ENCODE assay signal across 27 cellular contexts in genomic region chr6:43033874-43034273, GRCh38. TPM values are rescaled to one million over a fixed set of nuclear protein-coding genes. Genes with fewer than 3 reads are reported as not detected.
DNase-seq lines count a peak whose midpoint lies in the region; ATAC-seq and TF ChIP-seq lines count a peak whose summit lies in the region.
"Had no signal": no experiment of that assay in that cellular context is flagged by ENCODE, and none has a peak within 500 bp of the region (broad histone marks: within the 10 kb centered on the region; RNA-seq: fewer than 3 reads in every experiment).

No MANE protein-coding gene starts in this region.

- no peak for ATAC-seq in activated CD8-positive, alpha-beta T cell treated with anti-CD3 and anti-CD28 coated beads for 36 hours
- no peak for ATAC-seq in activated CD8-positive, alpha-beta T cell treated with anti-CD3 and anti-CD28 coated beads, Interleukin-2, amount 10 ng/mL, durations not matched to agents 7 days and 5 days
- ATAC-seq in activated naive CD4-positive, alpha-beta T cell treated with anti-CD3 and anti-CD28 coated beads, Interleukin-2, amount 50 U/mL, for 72 hours, result no peak
- ATAC-seq in gastrocnemius medialis (no peak), GM18519 (IDR thresholded peaks at IDR 0.05; ENCODE audit: low FRiP score, unreplicated experiment) (no peak)
- ATAC-seq: K562 had no signal

- no peak for DNase-seq in activated CD8-positive, alpha-beta T cell treated with anti-CD3 and anti-CD28 coated beads for 36 hours
- DNase-seq in activated CD8-positive, alpha-beta T cell treated with anti-CD3 and anti-CD28 coated beads, Interleukin-2, amount 10 ng/mL, durations not matched to agents 7 days and 5 days, result no peak
- DNase-seq in activated naive CD4-positive, alpha-beta T cell treated with anti-CD3 and anti-CD28 coated beads, Interleukin-2, amount 50 U/mL, for 72 hours (ENCODE audit: low spot score in 2 of 2), result no peak
- DNase-seq in activated naive CD4-positive, alpha-beta T cell treated with anti-CD3 and anti-CD28 coated beads, Interleukin-2, amount 10 ng/mL, durations not matched to agents 7 days and 5 days, result no peak
- DNase-seq in hepatocyte (ENCODE audit: low spot score), result no peak
- DNase-seq in gastrocnemius medialis, result no peak
- DNase-seq in ascending aorta (ENCODE audit: low spot score in 2 of 2), result no peak
- DNase-seq: 8988T, ACHN, BE2C, Calu3, DMS79 treated with DMSO at 0.1 percent for 48 hours, GF-D8, Kasumi-1, NCI-H1092 treated with DMSO at 0.1 percent for 48 hours, NCI-H1436, NCI-H187, NCI-H2081 treated with DMSO at 0.1 percent for 48 hours, NCI-H2171, NCI-H226, NCI-H510A, NCI-H69, Right ventricle myocardium superior, RPMI8226 had no signal

- no peak overlapping the region for H3K4me2 ChIP-seq in hepatocyte

- H3K4me1 ChIP-seq in hepatocyte (ENCODE audit: insufficient read depth) (no peaks in the 10 kb centered on the region), gastrocnemius medialis (peaks cover 26 to 28% of the 10 kb centered on the region in 2 donors), ascending aorta (no peaks in the 10 kb centered on the region)
- H3K4me1 ChIP-seq: BE2C had no signal

- H3K36me3 ChIP-seq in hepatocyte (replicated peaks; ENCODE audit: insufficient read depth, low read depth) (no peaks in the 10 kb centered on the region), gastrocnemius medialis (peaks cover 0 to 44% of the 10 kb centered on the region in 2 donors), ascending aorta (peaks cover 58 to 67% of the 10 kb centered on the region in 2 donors)

- no peak for TF ChIP-seq POLR2A in gastrocnemius medialis (IDR thresholded peaks at IDR 0.05)

- H3K9me2 ChIP-seq in hepatocyte (replicated peaks; ENCODE audit: insufficient read depth), result no peaks in the 10 kb centered on the region

- WGBS in hepatocyte (ENCODE audit: low lambda C conversion rate, missing lambda C conversion rate), result 83% methylated on average over 1 of the region's 1 CpG

- no peaks in the 10 kb centered on the region for H3K9me3 Mint-ChIP-seq in activated CD8-positive, alpha-beta T cell treated with anti-CD3 and anti-CD28 coated beads for 36 hours
- H3K9me3 Mint-ChIP-seq in activated CD8-positive, alpha-beta T cell treated with anti-CD3 and anti-CD28 coated beads, Interleukin-2, amount 10 ng/mL, durations not matched to agents 7 days and 5 days (ENCODE audit: insufficient read depth), result no peaks in the 10 kb centered on the region
- no peaks in the 10 kb centered on the region for H3K9me3 Mint-ChIP-seq in activated naive CD4-positive, alpha-beta T cell treated with anti-CD3 and anti-CD28 coated beads, Interleukin-2, amount 50 U/mL, for 72 hours
- H3K9me3 Mint-ChIP-seq in activated naive CD4-positive, alpha-beta T cell treated with anti-CD3 and anti-CD28 coated beads, Interleukin-2, amount 10 ng/mL, durations not matched to agents 7 days and 5 days, result no peaks in the 10 kb centered on the region

- no peaks in the 10 kb centered on the region for H4K20me1 ChIP-seq in hepatocyte (ENCODE audit: insufficient read depth, poor library complexity, severe bottlenecking)

- peak overlapping the region; percentile 37 for H3K27ac ChIP-seq in hepatocyte
- peak overlapping the region; percentile 42 to 94 (median 92) for H3K27ac ChIP-seq in gastrocnemius medialis
- H3K27ac ChIP-seq in ascending aorta, result no peak overlapping the region

- intact Hi-C loops in activated CD8-positive, alpha-beta T cell treated with anti-CD3 and anti-CD28 coated beads for 36 hours (cut with micrococcal nuclease), result no loop called here
- intact Hi-C loops in gastrocnemius medialis (cut with DNase I; ENCODE audit: low total_unique reads), result loop anchor here (2.0 kb wide), 1 partner anchor 19 kb away; the partner anchor contains the start of gene KLHDC3
- intact Hi-C loops in ascending aorta (cut with DNase I), result no loop called here

- peaks cover 4% of the 10 kb centered on the region for H3K4me1 Mint-ChIP-seq in activated CD8-positive, alpha-beta T cell treated with anti-CD3 and anti-CD28 coated beads for 36 hours (ENCODE audit: low read depth)
- no peaks in the 10 kb centered on the region for H3K4me1 Mint-ChIP-seq in activated CD8-positive, alpha-beta T cell treated with anti-CD3 and anti-CD28 coated beads, Interleukin-2, amount 10 ng/mL, durations not matched to agents 7 days and 5 days (ENCODE audit: low read depth)
- H3K4me1 Mint-ChIP-seq in activated naive CD4-positive, alpha-beta T cell treated with anti-CD3 and anti-CD28 coated beads, Interleukin-2, amount 10 ng/mL, durations not matched to agents 7 days and 5 days, result no peaks in the 10 kb centered on the region
- H3K4me1 Mint-ChIP-seq: CD14-positive monocyte had no signal

- POLR2A ChIA-PET in activated CD8-positive, alpha-beta T cell treated with anti-CD3 and anti-CD28 coated beads for 36 hours (lab: Charles Lee), result interaction anchor here (2.2 kb wide), 1 partner anchor 13 kb away, joined by 8 read pairs; the partner anchor contains the start of gene RRP36
- POLR2A ChIA-PET in activated CD8-positive, alpha-beta T cell treated with anti-CD3 and anti-CD28 coated beads, Interleukin-2, amount 10 ng/mL, durations not matched to agents 7 days and 5 days (lab: Charles Lee), result interaction anchor here (0.6 to 1.6 kb wide), 3 partner anchors 19 to 60 kb away, joined by 3 to 4 read pairs (median 3); partner anchors contain the start of genes KLHDC3 and PPP2R5D

- no peak for TF ChIP-seq CTCF in activated CD8-positive, alpha-beta T cell treated with anti-CD3 and anti-CD28 coated beads for 36 hours (IDR thresholded peaks at IDR 0.05)
- TF ChIP-seq CTCF in hepatocyte (IDR thresholded peaks at IDR 0.05; ENCODE audit: poor library complexity) (no peak), gastrocnemius medialis (IDR thresholded peaks at IDR 0.05 in 4 of 5, conservative IDR thresholded peaks at IDR 0.05 in 1 of 5) (no peak), ascending aorta (IDR thresholded peaks at IDR 0.05) (no peak)

- no peaks in the 10 kb centered on the region for H3K27me3 Mint-ChIP-seq in activated CD8-positive, alpha-beta T cell treated with anti-CD3 and anti-CD28 coated beads for 36 hours
- H3K27me3 Mint-ChIP-seq in activated CD8-positive, alpha-beta T cell treated with anti-CD3 and anti-CD28 coated beads, Interleukin-2, amount 10 ng/mL, durations not matched to agents 7 days and 5 days (ENCODE audit: low read depth), result no peaks in the 10 kb centered on the region
- no peaks in the 10 kb centered on the region for H3K27me3 Mint-ChIP-seq in activated naive CD4-positive, alpha-beta T cell treated with anti-CD3 and anti-CD28 coated beads, Interleukin-2, amount 10 ng/mL, durations not matched to agents 7 days and 5 days

- peaks cover 34% of the 10 kb centered on the region for H3K36me3 Mint-ChIP-seq in activated CD8-positive, alpha-beta T cell treated with anti-CD3 and anti-CD28 coated beads for 36 hours (ENCODE audit: low read depth)
- H3K36me3 Mint-ChIP-seq in activated CD8-positive, alpha-beta T cell treated with anti-CD3 and anti-CD28 coated beads, Interleukin-2, amount 10 ng/mL, durations not matched to agents 7 days and 5 days (ENCODE audit: low read depth), result peaks cover 51% of the 10 kb centered on the region
- peaks cover 0 to 6% of the 10 kb centered on the region in 2 donors for H3K36me3 Mint-ChIP-seq in activated naive CD4-positive, alpha-beta T cell treated with anti-CD3 and anti-CD28 coated beads, Interleukin-2, amount 50 U/mL, for 72 hours
- peaks cover 31% of the 10 kb centered on the region for H3K36me3 Mint-ChIP-seq in activated naive CD4-positive, alpha-beta T cell treated with anti-CD3 and anti-CD28 coated beads, Interleukin-2, amount 10 ng/mL, durations not matched to agents 7 days and 5 days

- CTCF ChIA-PET in activated CD8-positive, alpha-beta T cell treated with anti-CD3 and anti-CD28 coated beads for 36 hours (lab: Charles Lee), result no interaction called here
- CTCF ChIA-PET in activated CD8-positive, alpha-beta T cell treated with anti-CD3 and anti-CD28 coated beads, Interleukin-2, amount 10 ng/mL, durations not matched to agents 7 days and 5 days (lab: Charles Lee), result interaction anchor here (1.1 to 1.5 kb wide), 2 partner anchors 14 to 110 kb away, joined by 3 to 4 read pairs; no protein-coding TSS in a partner anchor
- CTCF ChIA-PET in activated naive CD4-positive, alpha-beta T cell treated with anti-CD3 and anti-CD28 coated beads, Interleukin-2, amount 10 ng/mL, durations not matched to agents 7 days and 5 days (lab: Charles Lee), result no interaction called here

- no peaks in the 10 kb centered on the region for H3K27me3 ChIP-seq in hepatocyte
- H3K27me3 ChIP-seq in gastrocnemius medialis, result no peaks in the 10 kb centered on the region
- H3K27me3 ChIP-seq in ascending aorta, result no peaks in the 10 kb centered on the region
- H3K27me3 ChIP-seq: BE2C had no signal

- no peaks in the 10 kb centered on the region for H3K79me2 ChIP-seq in hepatocyte

- H3K4me3 ChIP-seq in hepatocyte, result no peak overlapping the region
- no peak overlapping the region for H3K4me3 ChIP-seq in gastrocnemius medialis
- no peak overlapping the region for H3K4me3 ChIP-seq in ascending aorta
- H3K4me3 ChIP-seq: K562 had no signal

- H3K27ac Mint-ChIP-seq in activated CD8-positive, alpha-beta T cell treated with anti-CD3 and anti-CD28 coated beads for 36 hours, result peak overlapping the region; percentile 49
- H3K27ac Mint-ChIP-seq in activated CD8-positive, alpha-beta T cell treated with anti-CD3 and anti-CD28 coated beads, Interleukin-2, amount 10 ng/mL, durations not matched to agents 7 days and 5 days, result no peak overlapping the region
- peak overlapping the region; percentile 22 to 65 for H3K27ac Mint-ChIP-seq in activated naive CD4-positive, alpha-beta T cell treated with anti-CD3 and anti-CD28 coated beads, Interleukin-2, amount 50 U/mL, for 72 hours
- H3K27ac Mint-ChIP-seq in activated naive CD4-positive, alpha-beta T cell treated with anti-CD3 and anti-CD28 coated beads, Interleukin-2, amount 10 ng/mL, durations not matched to agents 7 days and 5 days, result no peak overlapping the region

- H3K9me3 ChIP-seq in hepatocyte (ENCODE audit: low read depth), result no peaks in the 10 kb centered on the region
- H3K9me3 ChIP-seq in gastrocnemius medialis, result no peaks in the 10 kb centered on the region
- H3K9me3 ChIP-seq in ascending aorta, result no peaks in the 10 kb centered on the region
- H3K9me3 ChIP-seq: BE2C had no signal

- no peak overlapping the region for H3K4me3 Mint-ChIP-seq in activated CD8-positive, alpha-beta T cell treated with anti-CD3 and anti-CD28 coated beads for 36 hours
- H3K4me3 Mint-ChIP-seq in activated CD8-positive, alpha-beta T cell treated with anti-CD3 and anti-CD28 coated beads, Interleukin-2, amount 10 ng/mL, durations not matched to agents 7 days and 5 days, result no peak overlapping the region
- no peak overlapping the region for H3K4me3 Mint-ChIP-seq in activated naive CD4-positive, alpha-beta T cell treated with anti-CD3 and anti-CD28 coated beads, Interleukin-2, amount 10 ng/mL, durations not matched to agents 7 days and 5 days
- H3K4me3 Mint-ChIP-seq: CD14-positive monocyte had no signal

- no peak overlapping the region for H2AFZ ChIP-seq in hepatocyte

- in situ Hi-C loops in gastrocnemius medialis (cut with MboI; ENCODE audit: low sequenced_read_pairs in 4 of 4), result no loop called here

RNA-seq across cellular contexts. Expression of gene RRP36, which starts 12.5 kb away (rescaled TPM):
- 10 to 100 TPM; 47.9 to 48.0 TPM for total RNA-seq in activated CD8-positive, alpha-beta T cell treated with anti-CD3 and anti-CD28 coated beads for 36 hours
- 10 to 100 TPM; 84.3 to 92.8 TPM for total RNA-seq in activated CD8-positive, alpha-beta T cell treated with anti-CD3 and anti-CD28 coated beads, Interleukin-2, amount 10 ng/mL, durations not matched to agents 7 days and 5 days
- 10 to 100 TPM; 45.6 to 46.9 TPM for total RNA-seq in activated naive CD4-positive, alpha-beta T cell treated with anti-CD3 and anti-CD28 coated beads, Interleukin-2, amount 50 U/mL, for 72 hours
- total RNA-seq in hepatocyte (75.8 and 83.2 TPM in 2 replicates), gastrocnemius medialis (10 to 100 TPM; 37.7 to 64.3 (median 51.0) TPM), ascending aorta (20.6 TPM)
- polyA plus RNA-seq in hepatocyte, result 72.5 and 73.2 TPM in 2 replicates

RNA-seq across cellular contexts. Expression of gene CUL7, which starts 19.8 kb away (rescaled TPM):
- total RNA-seq in activated CD8-positive, alpha-beta T cell treated with anti-CD3 and anti-CD28 coated beads for 36 hours, result 10 to 100 TPM; 13.9 TPM
- total RNA-seq in activated CD8-positive, alpha-beta T cell treated with anti-CD3 and anti-CD28 coated beads, Interleukin-2, amount 10 ng/mL, durations not matched to agents 7 days and 5 days, result 1 to 10 TPM; 8.5 to 8.9 TPM
- 10 to 100 TPM; 13.0 to 21.6 TPM for total RNA-seq in activated naive CD4-positive, alpha-beta T cell treated with anti-CD3 and anti-CD28 coated beads, Interleukin-2, amount 50 U/mL, for 72 hours
- total RNA-seq in hepatocyte (46.1 and 58.2 TPM in 2 replicates), gastrocnemius medialis (10 to 100 TPM; 11.9 to 21.3 (median 15.4) TPM), ascending aorta (26.7 TPM)
- polyA plus RNA-seq in hepatocyte, result 39.2 and 46.4 TPM in 2 replicates

RNA-seq across cellular contexts. Expression of gene KLHDC3, which starts 19.8 kb away (rescaled TPM):
- 10 to 100 TPM; 58.6 to 64.0 TPM for total RNA-seq in activated CD8-positive, alpha-beta T cell treated with anti-CD3 and anti-CD28 coated beads for 36 hours
- 10 to 100 TPM; 75.4 to 76.0 TPM for total RNA-seq in activated CD8-positive, alpha-beta T cell treated with anti-CD3 and anti-CD28 coated beads, Interleukin-2, amount 10 ng/mL, durations not matched to agents 7 days and 5 days
- 10 to 100 TPM; 67.7 to 74.0 TPM for total RNA-seq in activated naive CD4-positive, alpha-beta T cell treated with anti-CD3 and anti-CD28 coated beads, Interleukin-2, amount 50 U/mL, for 72 hours
- total RNA-seq in hepatocyte, result 75.5 and 90.5 TPM in 2 replicates
- 92.0 and 99.5 TPM in 2 replicates for polyA plus RNA-seq in hepatocyte
- 100 to 1,000 TPM in 2 of 4 donors, 10 to 100 TPM in 2; 66.5 to 164 (median 119) TPM for total RNA-seq in gastrocnemius medialis
- 64.0 TPM for total RNA-seq in ascending aorta

RNA-seq across cellular contexts. Expression of gene MEA1, which starts 20.1 kb away (rescaled TPM):
- 10 to 100 TPM; 84.8 to 92.3 TPM for total RNA-seq in activated CD8-positive, alpha-beta T cell treated with anti-CD3 and anti-CD28 coated beads for 36 hours
- total RNA-seq in activated CD8-positive, alpha-beta T cell treated with anti-CD3 and anti-CD28 coated beads, Interleukin-2, amount 10 ng/mL, durations not matched to agents 7 days and 5 days, result 10 to 100 TPM; 77.1 to 84.1 TPM
- 10 to 100 TPM; 79.4 to 83.6 TPM for total RNA-seq in activated naive CD4-positive, alpha-beta T cell treated with anti-CD3 and anti-CD28 coated beads, Interleukin-2, amount 50 U/mL, for 72 hours
- total RNA-seq in hepatocyte (72.9 and 73.3 TPM in 2 replicates), gastrocnemius medialis (10 to 100 TPM; 25.0 to 33.5 (median 25.9) TPM), ascending aorta (61.1 TPM)
- 117 and 127 TPM in 2 replicates for polyA plus RNA-seq in hepatocyte

RNA-seq across cellular contexts. Expression of gene MRPL2, which starts 25.4 kb away (rescaled TPM):
- 100 to 1,000 TPM; 108 TPM for total RNA-seq in activated CD8-positive, alpha-beta T cell treated with anti-CD3 and anti-CD28 coated beads for 36 hours
- 10 to 100 TPM; 57.5 to 58.7 TPM for total RNA-seq in activated CD8-positive, alpha-beta T cell treated with anti-CD3 and anti-CD28 coated beads, Interleukin-2, amount 10 ng/mL, durations not matched to agents 7 days and 5 days
- total RNA-seq in activated naive CD4-positive, alpha-beta T cell treated with anti-CD3 and anti-CD28 coated beads, Interleukin-2, amount 50 U/mL, for 72 hours, result 10 to 100 TPM; 87.4 to 99.8 TPM
- 24.7 and 28.8 TPM in 2 replicates for total RNA-seq in hepatocyte
- polyA plus RNA-seq in hepatocyte, result 68.4 and 81.8 TPM in 2 replicates
- total RNA-seq in gastrocnemius medialis, result 10 to 100 TPM; 34.1 to 64.9 (median 41.1) TPM
- 42.3 TPM for total RNA-seq in ascending aorta

Comparison
In these comparisons a context has a peak if more than half of its experiments do, and no peak if none do; other contexts are left out.
1. H3K27ac Mint-ChIP-seq: peak in activated CD8-positive, alpha-beta T cell treated with anti-CD3 and anti-CD28 coated beads for 36 hours (single experiment) and activated naive CD4-positive, alpha-beta T cell treated with anti-CD3 and anti-CD28 coated beads, Interleukin-2, amount 50 U/mL, for 72 hours (2 of 2); none in activated CD8-positive, alpha-beta T cell treated with anti-CD3 and anti-CD28 coated beads, Interleukin-2, amount 10 ng/mL, durations not matched to agents 7 days and 5 days (single experiment) and activated naive CD4-positive, alpha-beta T cell treated with anti-CD3 and anti-CD28 coated beads, Interleukin-2, amount 10 ng/mL, durations not matched to agents 7 days and 5 days (single experiment).
2. H3K27ac ChIP-seq: peak in hepatocyte (single experiment) and gastrocnemius medialis (4 of 4); none in ascending aorta (0 of 2).